15 cellular contexts compared by ENCODE assay signal in genomic region chr4:73684097-73684496, GRCh38.
"Had no signal": no experiment of that assay in that cellular context is flagged by ENCODE, and none has a peak within 500 bp of the region (broad histone marks: within the 10 kb centered on the region; RNA-seq: fewer than 3 reads in every experiment).

No MANE protein-coding gene starts in this region.

- H3K27ac ChIP-seq: breast epithelium, gastrocnemius medialis, tibial artery, vagina had no signal

- H3K9me3 ChIP-seq: breast epithelium, gastrocnemius medialis, tibial artery, vagina had no signal

- H3K4me1 ChIP-seq: breast epithelium, gastrocnemius medialis, tibial artery, vagina had no signal

- ATAC-seq: activated T-cell treated with anti-CD3 and anti-CD28 coated beads, Interleukin-2, amount 50 U/mL, for 72 hours; gastrocnemius medialis; naive thymus-derived CD8-positive, alpha-beta T cell; right cardiac atrium; stimulated activated effector memory CD8-positive, alpha-beta T cell treated with anti-CD3 and anti-CD28 coated beads, Interleukin-12 subunit alpha, Interleukin-12 subunit beta, amount 100 ng/mL, for 72 hours had no signal

- H3K36me3 ChIP-seq: breast epithelium, gastrocnemius medialis, tibial artery, vagina had no signal

- H3K4me2 ChIP-seq: smooth muscle cell had no signal

- H3K4me3 ChIP-seq: breast epithelium, gastrocnemius medialis, smooth muscle cell, tibial artery, vagina had no signal

- DNase-seq: activated CD4-positive, alpha-beta memory T cell treated with anti-CD3 and anti-CD28 coated beads for 36 hours; activated gamma-delta T cell treated with Interleukin-2 at 50 U/mL for 16 hours; activated naive CD8-positive, alpha-beta T cell treated with anti-CD3 and anti-CD28 coated beads, Interleukin-2, amount 10 ng/mL, durations not matched to agents 7 days and 5 days; activated T-cell treated with anti-CD3 and anti-CD28 coated beads, Interleukin-2, amount 50 U/mL, for 72 hours; aorta; gastrocnemius medialis; midbrain; naive thymus-derived CD8-positive, alpha-beta T cell; posterior cingulate gyrus; right cardiac atrium; tibial artery had no signal

- H3K27me3 ChIP-seq: breast epithelium, gastrocnemius medialis, tibial artery, vagina had no signal
